In genomic region chr4:4461850-4462249, GRCh38 we compare ENCODE assay signal across 11 cellular contexts.
A peak's percentile ranks its signal among the peaks of the same experiment; 100 is the strongest.
DNase-seq lines count a peak whose midpoint lies in the region; ATAC-seq, FAIRE-seq and TF ChIP-seq lines count a peak whose summit lies in the region.
"Had no signal": no experiment of that assay in that cellular context is flagged by ENCODE, and none has a peak within 500 bp of the region (broad histone marks: within the 10 kb centered on the region; RNA-seq: fewer than 3 reads in every experiment).

No MANE protein-coding gene starts in this region.

- no peaks in the 10 kb centered on the region for H3K27me3 ChIP-seq in right lobe of liver
- no peaks in the 10 kb centered on the region for H3K27me3 ChIP-seq in right cardiac atrium (ENCODE audit: control insufficient read depth, insufficient read depth)
- H3K27me3 ChIP-seq: colonic mucosa had no signal

- peak overlapping the region in 2 of 3 donors; percentile 15 to 38 for H3K27ac ChIP-seq in right lobe of liver
- H3K27ac ChIP-seq in right cardiac atrium (ENCODE audit: low read length), result no peak overlapping the region
- H3K27ac ChIP-seq: colonic mucosa had no signal

- H3K9me3 ChIP-seq in right lobe of liver (no peaks in the 10 kb centered on the region), right cardiac atrium (ENCODE audit: control insufficient read depth, low read length) (no peaks in the 10 kb centered on the region)
- H3K9me3 ChIP-seq: colonic mucosa had no signal

- no peak for TF ChIP-seq POLR2A in right lobe of liver (IDR thresholded peaks at IDR 0.05)

- peaks cover 0 to 22% (median 7%) of the 10 kb centered on the region in 4 donors for H3K4me1 ChIP-seq in right lobe of liver
- no peaks in the 10 kb centered on the region for H3K4me1 ChIP-seq in right cardiac atrium (ENCODE audit: control insufficient read depth, insufficient read depth, low read length)
- H3K4me1 ChIP-seq: colonic mucosa had no signal

- H3K36me3 ChIP-seq in right lobe of liver, result peaks cover 0 to 20% (median 8%) of the 10 kb centered on the region in 4 donors

- H3K4me1 Mint-ChIP-seq in type B pancreatic cell (ENCODE audit: unreplicated experiment), result peaks cover 7% of the 10 kb centered on the region

- H3K36me3 Mint-ChIP-seq in type B pancreatic cell, result peaks cover 39% of the 10 kb centered on the region

- peak; percentile 3 to 5 for DNase-seq in activated CD8-positive, alpha-beta memory T cell treated with anti-CD3 and anti-CD28 coated beads for 1 hour (ENCODE audit: extremely low read depth in 1 of 2, low read depth in 1 of 2)
- DNase-seq in activated CD8-positive, alpha-beta memory T cell treated with anti-CD3 and anti-CD28 coated beads, Interleukin-2, amount 50 U/mL, for 48 hours, result no peak
- DNase-seq in activated T-cell treated with anti-CD3 and anti-CD28 coated beads for 48 hours (ENCODE audit: low read depth) (peak; percentile 8), right lobe of liver (peak; percentile 81 to 93 (median 91)), type B pancreatic cell (ENCODE audit: extremely low spot score, unreplicated experiment) (no peak), D721Med (ENCODE audit: insufficient read length, low spot score) (no peak), posterior vena cava (ENCODE audit: low spot score) (no peak), right cardiac atrium (no peak)
- DNase-seq: activated B cell treated with CpG ODN at 0.5 μM for 24 hours, colonic mucosa, NCI-H524 treated with DMSO at 0.1 percent for 48 hours had no signal

- TF ChIP-seq CTCF in right lobe of liver (IDR thresholded peaks at IDR 0.05) (no peak), type B pancreatic cell (conservative IDR thresholded peaks at IDR 0.05) (no peak), D721Med (IDR thresholded peaks at IDR 0.05; ENCODE audit: insufficient read depth, missing control alignments) (no peak)

- WGBS in right lobe of liver (ENCODE audit: insufficient coverage, low coverage, low lambda C conversion rate, missing lambda C conversion rate), result 31% methylated on average over 5 of the region's 5 CpGs
- 85% methylated on average over 5 of the region's 5 CpGs for WGBS in right cardiac atrium

- H3K27ac Mint-ChIP-seq in type B pancreatic cell, result peak overlapping the region; percentile 8
- H3K27ac Mint-ChIP-seq: activated B cell treated with CpG ODN at 0.5 μM for 24 hours had no signal

- ATAC-seq in right lobe of liver, result peak; percentile 98 to 99 (median 98)
- no peak for ATAC-seq in right cardiac atrium

- H3K27me3 Mint-ChIP-seq in type B pancreatic cell, result no peaks in the 10 kb centered on the region
- H3K27me3 Mint-ChIP-seq: activated B cell treated with CpG ODN at 0.5 μM for 24 hours had no signal

- H3K4me3 Mint-ChIP-seq in type B pancreatic cell, result no peak overlapping the region
- H3K4me3 Mint-ChIP-seq: activated B cell treated with CpG ODN at 0.5 μM for 24 hours had no signal

- intact Hi-C loops in right lobe of liver (cut with DNase I), result no loop called here
- intact Hi-C loops in posterior vena cava (cut with DNase I), result no loop called here
- intact Hi-C loops in right cardiac atrium (cut with DNase I), result no loop called here

- H3K9me3 Mint-ChIP-seq in type B pancreatic cell, result peaks cover 7% of the 10 kb centered on the region

- no peak for FAIRE-seq in D721Med (lab: Jason Lieb, UNC)

- H3K4me3 ChIP-seq in right lobe of liver, result no peak overlapping the region
- no peak overlapping the region for H3K4me3 ChIP-seq in right cardiac atrium (ENCODE audit: low read length)
- H3K4me3 ChIP-seq: colonic mucosa had no signal

Comparison
In these comparisons a context has a peak if more than half of its experiments do, and no peak if none do; other contexts are left out.
1. DNase-seq: peak in activated CD8-positive, alpha-beta memory T cell treated with anti-CD3 and anti-CD28 coated beads for 1 hour (2 of 2), activated T-cell treated with anti-CD3 and anti-CD28 coated beads for 48 hours (single experiment) and right lobe of liver (3 of 3); none in activated CD8-positive, alpha-beta memory T cell treated with anti-CD3 and anti-CD28 coated beads, Interleukin-2, amount 50 U/mL, for 48 hours (single experiment), type B pancreatic cell (single experiment), D721Med (single experiment), posterior vena cava (single experiment) and right cardiac atrium (0 of 3).
2. ATAC-seq: peak in right lobe of liver (4 of 4); none in right cardiac atrium (0 of 2).